Comparison of ENCODE assay signal across 2 cellular contexts in the genomic region with DNA sequence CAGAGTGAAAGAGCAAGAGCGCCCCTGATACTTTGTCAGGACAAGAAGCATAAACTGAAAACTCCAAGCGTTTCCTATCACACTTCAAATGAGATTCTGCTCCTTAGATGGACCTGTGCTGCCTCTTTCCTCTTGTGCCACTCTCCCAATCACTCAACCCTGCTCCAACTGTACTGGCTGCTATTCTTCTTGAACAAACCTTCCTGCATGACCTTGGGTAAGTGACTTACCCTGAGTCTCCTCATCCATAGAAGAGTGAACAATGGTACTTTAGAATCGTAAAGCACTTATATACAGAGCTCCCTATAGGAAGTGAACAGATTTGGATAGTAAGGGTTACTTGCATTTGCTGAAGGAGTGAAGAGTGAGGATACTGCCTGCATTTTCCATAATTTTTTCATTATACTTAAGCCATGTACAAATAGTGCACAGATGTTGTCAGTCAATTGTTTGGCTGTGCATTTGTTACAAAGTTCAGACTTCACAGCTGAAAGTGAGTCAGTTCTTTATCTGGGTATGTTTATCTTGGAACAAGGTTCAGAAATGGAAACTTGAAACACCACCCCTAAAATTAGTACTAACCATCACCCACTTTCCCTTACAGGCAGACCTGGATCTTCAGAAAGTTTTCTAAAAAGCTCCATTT.
TF ChIP-seq lines count a peak whose summit lies in the region.

No MANE protein-coding gene starts in this region.

TF ChIP-seq in HEK293, 187 proteins besides CTCF, POLR2A, EP300 and RAD21:
- TF ChIP-seq ZNF514 (tag by site-specific recombination; IDR thresholded peaks at IDR 0.05) (no peak), ZBTB20 (tag by site-specific recombination; IDR thresholded peaks at IDR 0.05) (peak; percentile 18; the same call in 1 of the 2 replicates), GLIS1 (tag by site-specific recombination; IDR thresholded peaks at IDR 0.05) (no peak), REST (tag by site-specific recombination; IDR thresholded peaks at IDR 0.05) (no peak), KLF7 (tag by site-specific recombination; IDR thresholded peaks at IDR 0.05; ENCODE audit: borderline replicate concordance) (no peak), ZNF155 (tag by site-specific recombination; IDR thresholded peaks at IDR 0.05) (no peak), ZNF785 (tag by site-specific recombination; IDR thresholded peaks at IDR 0.05) (no peak)

TF ChIP-seq in K562, 482 proteins besides CTCF, POLR2A, EP300 and RAD21 (continues in another document):
- TF ChIP-seq ARID1B (IDR thresholded peaks at IDR 0.05): peak; percentile 59
- no peak for TF ChIP-seq DEAF1 (CRISPR knock-in tag; IDR thresholded peaks at IDR 0.05)
- TF ChIP-seq, protein P1, sequence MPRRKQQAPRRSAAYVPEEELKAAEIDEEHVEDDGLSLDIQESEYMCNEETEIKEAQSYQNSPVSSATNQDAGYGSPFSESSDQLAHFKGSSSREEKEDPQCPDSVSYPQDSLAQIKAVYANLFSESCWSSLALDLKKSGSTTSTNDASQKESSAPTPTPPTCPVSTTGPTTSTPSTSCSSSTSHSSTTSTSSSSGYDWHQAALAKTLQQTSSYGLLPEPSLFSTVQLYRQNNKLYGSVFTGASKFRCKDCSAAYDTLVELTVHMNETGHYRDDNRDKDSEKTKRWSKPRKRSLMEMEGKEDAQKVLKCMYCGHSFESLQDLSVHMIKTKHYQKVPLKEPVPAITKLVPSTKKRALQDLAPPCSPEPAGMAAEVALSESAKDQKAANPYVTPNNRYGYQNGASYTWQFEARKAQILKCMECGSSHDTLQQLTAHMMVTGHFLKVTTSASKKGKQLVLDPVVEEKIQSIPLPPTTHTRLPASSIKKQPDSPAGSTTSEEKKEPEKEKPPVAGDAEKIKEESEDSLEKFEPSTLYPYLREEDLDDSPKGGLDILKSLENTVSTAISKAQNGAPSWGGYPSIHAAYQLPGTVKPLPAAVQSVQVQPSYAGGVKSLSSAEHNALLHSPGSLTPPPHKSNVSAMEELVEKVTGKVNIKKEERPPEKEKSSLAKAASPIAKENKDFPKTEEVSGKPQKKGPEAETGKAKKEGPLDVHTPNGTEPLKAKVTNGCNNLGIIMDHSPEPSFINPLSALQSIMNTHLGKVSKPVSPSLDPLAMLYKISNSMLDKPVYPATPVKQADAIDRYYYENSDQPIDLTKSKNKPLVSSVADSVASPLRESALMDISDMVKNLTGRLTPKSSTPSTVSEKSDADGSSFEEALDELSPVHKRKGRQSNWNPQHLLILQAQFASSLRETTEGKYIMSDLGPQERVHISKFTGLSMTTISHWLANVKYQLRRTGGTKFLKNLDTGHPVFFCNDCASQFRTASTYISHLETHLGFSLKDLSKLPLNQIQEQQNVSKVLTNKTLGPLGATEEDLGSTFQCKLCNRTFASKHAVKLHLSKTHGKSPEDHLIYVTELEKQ (CRISPR knock-in tag; IDR thresholded peaks at IDR 0.05): no peak
- TF ChIP-seq POLR2B (IDR thresholded peaks at IDR 0.05; ENCODE audit: low read depth, partially characterized antibody): peak; percentile 49
- TF ChIP-seq SOX6 (IDR thresholded peaks at IDR 0.05): peak; percentile 62; the same call in 1 of the 2 replicates
- TF ChIP-seq FOSL1 (tag; conservative IDR thresholded peaks at IDR 0.05): peak; percentile 88
- TF ChIP-seq, protein P2, sequence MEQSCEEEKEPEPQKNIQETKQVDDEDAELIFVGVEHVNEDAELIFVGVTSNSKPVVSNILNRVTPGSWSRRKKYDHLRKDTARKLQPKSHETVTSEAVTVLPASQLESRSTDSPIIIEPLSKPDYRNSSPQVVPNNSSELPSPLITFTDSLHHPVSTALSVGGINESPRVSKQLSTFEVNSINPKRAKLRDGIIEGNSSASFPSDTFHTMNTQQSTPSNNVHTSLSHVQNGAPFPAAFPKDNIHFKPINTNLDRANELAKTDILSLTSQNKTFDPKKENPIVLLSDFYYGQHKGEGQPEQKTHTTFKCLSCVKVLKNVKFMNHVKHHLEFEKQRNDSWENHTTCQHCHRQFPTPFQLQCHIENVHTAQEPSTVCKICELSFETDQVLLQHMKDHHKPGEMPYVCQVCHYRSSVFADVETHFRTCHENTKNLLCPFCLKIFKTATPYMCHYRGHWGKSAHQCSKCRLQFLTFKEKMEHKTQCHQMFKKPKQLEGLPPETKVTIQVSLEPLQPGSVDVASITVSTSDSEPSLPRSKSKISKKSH (CRISPR knock-in tag; IDR thresholded peaks at IDR 0.05): no peak
- no peak for TF ChIP-seq MEF2A (IDR thresholded peaks at IDR 0.05; ENCODE audit: control insufficient read depth, low read depth, low read length)
- no peak for TF ChIP-seq POLR3A (IDR thresholded peaks at IDR 0.05; ENCODE audit: borderline replicate concordance, extremely low read depth, insufficient read depth, insufficient read length)
- TF ChIP-seq, protein P3, sequence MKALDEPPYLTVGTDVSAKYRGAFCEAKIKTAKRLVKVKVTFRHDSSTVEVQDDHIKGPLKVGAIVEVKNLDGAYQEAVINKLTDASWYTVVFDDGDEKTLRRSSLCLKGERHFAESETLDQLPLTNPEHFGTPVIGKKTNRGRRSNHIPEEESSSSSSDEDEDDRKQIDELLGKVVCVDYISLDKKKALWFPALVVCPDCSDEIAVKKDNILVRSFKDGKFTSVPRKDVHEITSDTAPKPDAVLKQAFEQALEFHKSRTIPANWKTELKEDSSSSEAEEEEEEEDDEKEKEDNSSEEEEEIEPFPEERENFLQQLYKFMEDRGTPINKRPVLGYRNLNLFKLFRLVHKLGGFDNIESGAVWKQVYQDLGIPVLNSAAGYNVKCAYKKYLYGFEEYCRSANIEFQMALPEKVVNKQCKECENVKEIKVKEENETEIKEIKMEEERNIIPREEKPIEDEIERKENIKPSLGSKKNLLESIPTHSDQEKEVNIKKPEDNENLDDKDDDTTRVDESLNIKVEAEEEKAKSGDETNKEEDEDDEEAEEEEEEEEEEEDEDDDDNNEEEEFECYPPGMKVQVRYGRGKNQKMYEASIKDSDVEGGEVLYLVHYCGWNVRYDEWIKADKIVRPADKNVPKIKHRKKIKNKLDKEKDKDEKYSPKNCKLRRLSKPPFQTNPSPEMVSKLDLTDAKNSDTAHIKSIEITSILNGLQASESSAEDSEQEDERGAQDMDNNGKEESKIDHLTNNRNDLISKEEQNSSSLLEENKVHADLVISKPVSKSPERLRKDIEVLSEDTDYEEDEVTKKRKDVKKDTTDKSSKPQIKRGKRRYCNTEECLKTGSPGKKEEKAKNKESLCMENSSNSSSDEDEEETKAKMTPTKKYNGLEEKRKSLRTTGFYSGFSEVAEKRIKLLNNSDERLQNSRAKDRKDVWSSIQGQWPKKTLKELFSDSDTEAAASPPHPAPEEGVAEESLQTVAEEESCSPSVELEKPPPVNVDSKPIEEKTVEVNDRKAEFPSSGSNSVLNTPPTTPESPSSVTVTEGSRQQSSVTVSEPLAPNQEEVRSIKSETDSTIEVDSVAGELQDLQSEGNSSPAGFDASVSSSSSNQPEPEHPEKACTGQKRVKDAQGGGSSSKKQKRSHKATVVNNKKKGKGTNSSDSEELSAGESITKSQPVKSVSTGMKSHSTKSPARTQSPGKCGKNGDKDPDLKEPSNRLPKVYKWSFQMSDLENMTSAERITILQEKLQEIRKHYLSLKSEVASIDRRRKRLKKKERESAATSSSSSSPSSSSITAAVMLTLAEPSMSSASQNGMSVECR (CRISPR knock-in tag; IDR thresholded peaks at IDR 0.05): no peak
- TF ChIP-seq ZNF583 (CRISPR knock-in tag; IDR thresholded peaks at IDR 0.05): no peak
- TF ChIP-seq, protein P4, sequence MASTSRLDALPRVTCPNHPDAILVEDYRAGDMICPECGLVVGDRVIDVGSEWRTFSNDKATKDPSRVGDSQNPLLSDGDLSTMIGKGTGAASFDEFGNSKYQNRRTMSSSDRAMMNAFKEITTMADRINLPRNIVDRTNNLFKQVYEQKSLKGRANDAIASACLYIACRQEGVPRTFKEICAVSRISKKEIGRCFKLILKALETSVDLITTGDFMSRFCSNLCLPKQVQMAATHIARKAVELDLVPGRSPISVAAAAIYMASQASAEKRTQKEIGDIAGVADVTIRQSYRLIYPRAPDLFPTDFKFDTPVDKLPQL (IDR thresholded peaks at IDR 0.05; ENCODE audit: extremely low read depth, insufficient read length): no peak
- no peak for TF ChIP-seq SLC30A9 (CRISPR knock-in tag; IDR thresholded peaks at IDR 0.05)
- TF ChIP-seq, protein P5, sequence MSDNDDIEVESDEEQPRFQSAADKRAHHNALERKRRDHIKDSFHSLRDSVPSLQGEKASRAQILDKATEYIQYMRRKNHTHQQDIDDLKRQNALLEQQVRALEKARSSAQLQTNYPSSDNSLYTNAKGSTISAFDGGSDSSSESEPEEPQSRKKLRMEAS (CRISPR knock-in tag; IDR thresholded peaks at IDR 0.05): no peak
- no peak for TF ChIP-seq NR4A1 (CRISPR knock-in tag; IDR thresholded peaks at IDR 0.05)
- TF ChIP-seq NR4A1 (tag; IDR thresholded peaks at IDR 0.05): no peak
- no peak for TF ChIP-seq NUFIP1 (IDR thresholded peaks at IDR 0.05; ENCODE audit: partially characterized antibody)
- TF ChIP-seq SPI1 (IDR thresholded peaks at IDR 0.05; ENCODE audit: borderline replicate concordance, low read depth, low read length): no peak
- no peak for TF ChIP-seq NR2C1 (IDR thresholded peaks at IDR 0.05)
- TF ChIP-seq NR2C1 (tag; IDR thresholded peaks at IDR 0.05): 0 out of 2 replicates have a peak, but pooled peaks have one; percentile 15
- TF ChIP-seq ZBTB12 (CRISPR knock-in tag; IDR thresholded peaks at IDR 0.05): no peak
- TF ChIP-seq, protein P6, sequence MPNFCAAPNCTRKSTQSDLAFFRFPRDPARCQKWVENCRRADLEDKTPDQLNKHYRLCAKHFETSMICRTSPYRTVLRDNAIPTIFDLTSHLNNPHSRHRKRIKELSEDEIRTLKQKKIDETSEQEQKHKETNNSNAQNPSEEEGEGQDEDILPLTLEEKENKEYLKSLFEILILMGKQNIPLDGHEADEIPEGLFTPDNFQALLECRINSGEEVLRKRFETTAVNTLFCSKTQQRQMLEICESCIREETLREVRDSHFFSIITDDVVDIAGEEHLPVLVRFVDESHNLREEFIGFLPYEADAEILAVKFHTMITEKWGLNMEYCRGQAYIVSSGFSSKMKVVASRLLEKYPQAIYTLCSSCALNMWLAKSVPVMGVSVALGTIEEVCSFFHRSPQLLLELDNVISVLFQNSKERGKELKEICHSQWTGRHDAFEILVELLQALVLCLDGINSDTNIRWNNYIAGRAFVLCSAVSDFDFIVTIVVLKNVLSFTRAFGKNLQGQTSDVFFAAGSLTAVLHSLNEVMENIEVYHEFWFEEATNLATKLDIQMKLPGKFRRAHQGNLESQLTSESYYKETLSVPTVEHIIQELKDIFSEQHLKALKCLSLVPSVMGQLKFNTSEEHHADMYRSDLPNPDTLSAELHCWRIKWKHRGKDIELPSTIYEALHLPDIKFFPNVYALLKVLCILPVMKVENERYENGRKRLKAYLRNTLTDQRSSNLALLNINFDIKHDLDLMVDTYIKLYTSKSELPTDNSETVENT (CRISPR knock-in tag; IDR thresholded peaks at IDR 0.05): no peak
- 0 out of 4 replicates have a peak, but pooled peaks of 1 of the 2 experiments have one; percentile 20 for TF ChIP-seq FOXA3 (CRISPR knock-in tag; conservative IDR thresholded peaks at IDR 0.05 in 1 of 2, IDR thresholded peaks at IDR 0.05 in 1 of 2)
- no peak for TF ChIP-seq ZNF431 (CRISPR knock-in tag; IDR thresholded peaks at IDR 0.05)
- no peak for TF ChIP-seq ZSCAN29 (IDR thresholded peaks at IDR 0.05)
- TF ChIP-seq MAFG (tag; conservative IDR thresholded peaks at IDR 0.05): no peak
- TF ChIP-seq, protein P7, sequence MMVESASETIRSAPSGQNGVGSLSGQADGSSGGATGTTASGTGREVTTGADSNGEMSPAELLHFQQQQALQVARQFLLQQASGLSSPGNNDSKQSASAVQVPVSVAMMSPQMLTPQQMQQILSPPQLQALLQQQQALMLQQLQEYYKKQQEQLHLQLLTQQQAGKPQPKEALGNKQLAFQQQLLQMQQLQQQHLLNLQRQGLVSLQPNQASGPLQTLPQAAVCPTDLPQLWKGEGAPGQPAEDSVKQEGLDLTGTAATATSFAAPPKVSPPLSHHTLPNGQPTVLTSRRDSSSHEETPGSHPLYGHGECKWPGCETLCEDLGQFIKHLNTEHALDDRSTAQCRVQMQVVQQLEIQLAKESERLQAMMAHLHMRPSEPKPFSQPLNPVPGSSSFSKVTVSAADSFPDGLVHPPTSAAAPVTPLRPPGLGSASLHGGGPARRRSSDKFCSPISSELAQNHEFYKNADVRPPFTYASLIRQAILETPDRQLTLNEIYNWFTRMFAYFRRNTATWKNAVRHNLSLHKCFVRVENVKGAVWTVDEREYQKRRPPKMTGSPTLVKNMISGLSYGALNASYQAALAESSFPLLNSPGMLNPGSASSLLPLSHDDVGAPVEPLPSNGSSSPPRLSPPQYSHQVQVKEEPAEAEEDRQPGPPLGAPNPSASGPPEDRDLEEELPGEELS (CRISPR knock-in tag; IDR thresholded peaks at IDR 0.05; ENCODE audit: borderline replicate concordance): no peak
- no peak for TF ChIP-seq SRF (CRISPR knock-in tag; IDR thresholded peaks at IDR 0.05)
- TF ChIP-seq NRF1 (conservative IDR thresholded peaks at IDR 0.05 in 1 of 2, IDR thresholded peaks at IDR 0.05 in 1 of 2): no peak
- peak; percentile 15 for TF ChIP-seq FOS (IDR thresholded peaks at IDR 0.05; ENCODE audit: extremely low read depth, insufficient read length)
- TF ChIP-seq PYGO2 (tag; IDR thresholded peaks at IDR 0.05): no peak
- no peak for TF ChIP-seq LARP7 (IDR thresholded peaks at IDR 0.05)
- 0 out of 2 replicates have a peak, but pooled peaks have one; percentile 19 for TF ChIP-seq TEAD4 (IDR thresholded peaks at IDR 0.05; ENCODE audit: low read length)
- no peak for TF ChIP-seq TEAD4 (CRISPR knock-in tag; IDR thresholded peaks at IDR 0.05; ENCODE audit: borderline replicate concordance)
- no peak for TF ChIP-seq ZC3H8 (IDR thresholded peaks at IDR 0.05)
- TF ChIP-seq PCBP2 (IDR thresholded peaks at IDR 0.05; ENCODE audit: low read depth, low read length, poor library complexity, severe bottlenecking): no peak
- no peak for TF ChIP-seq CXXC5 (CRISPR knock-in tag; IDR thresholded peaks at IDR 0.05)
- no peak for TF ChIP-seq NFE2L1 (tag; IDR thresholded peaks at IDR 0.05; ENCODE audit: borderline replicate concordance, low read depth)
- no peak for TF ChIP-seq ATF1 (CRISPR knock-in tag; IDR thresholded peaks at IDR 0.05)
- TF ChIP-seq ATF1 (tag; IDR thresholded peaks at IDR 0.05): no peak
- no peak for TF ChIP-seq OTX1 (CRISPR knock-in tag; IDR thresholded peaks at IDR 0.05)
- no peak for TF ChIP-seq TBL1XR1 (IDR thresholded peaks at IDR 0.05; ENCODE audit: low read length in 2 of 2)
- no peak for TF ChIP-seq FOXP1 (CRISPR knock-in tag; IDR thresholded peaks at IDR 0.05)
